19 cellular contexts compared by ENCODE assay signal in the genomic region with DNA sequence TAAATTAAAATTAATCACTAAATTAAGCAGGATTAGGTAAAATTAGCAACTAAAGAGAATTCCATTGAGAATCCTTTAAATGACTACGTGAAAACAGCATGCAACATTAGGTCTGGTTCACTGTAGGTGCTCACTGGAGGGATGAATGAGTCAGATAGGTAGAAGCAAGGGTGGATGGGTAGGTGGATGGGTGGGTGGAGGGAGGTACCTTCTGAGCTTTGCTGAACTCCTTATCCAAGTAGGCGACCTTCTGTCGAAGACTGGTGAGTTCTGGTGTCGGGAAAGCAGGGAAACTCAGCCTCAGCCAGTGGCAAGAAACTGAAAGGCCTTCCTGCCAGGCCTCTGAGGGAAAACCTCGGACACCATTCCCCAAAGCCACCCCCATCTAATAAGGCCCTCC. TPM values are rescaled to one million over a fixed set of nuclear protein-coding genes. Genes with fewer than 3 reads are reported as not detected.
A peak's percentile ranks its signal among the peaks of the same experiment; 100 is the strongest.
DNase-seq lines count a peak whose midpoint lies in the region; ATAC-seq, FAIRE-seq and TF ChIP-seq lines count a peak whose summit lies in the region.
"Had no signal": no experiment of that assay in that cellular context is flagged by ENCODE, and none has a peak within 500 bp of the region (broad histone marks: within the 10 kb centered on the region; RNA-seq: fewer than 3 reads in every experiment).

No MANE protein-coding gene starts in this region.

- peaks cover 52% of the 10 kb centered on the region for H3K36me3 Mint-ChIP-seq in CD4-positive, alpha-beta T cell (ENCODE audit: low read depth)

- peak; percentile 7 for DNase-seq in activated naive CD4-positive, alpha-beta T cell treated with Interleukin-2 at 50 U/mL for 16 hours
- DNase-seq in activated naive CD4-positive, alpha-beta T cell (lab: John Stamatoyannopoulos, UW): no peak
- DNase-seq in CD4-positive, alpha-beta T cell: no peak
- DNase-seq in head of caudate nucleus: peak; percentile 16 to 92 (median 59)
- no peak for DNase-seq in NCI-H1436 (lab: John Stamatoyannopoulos, UW)
- no peak for DNase-seq in central memory CD4-positive, alpha-beta T cell
- DNase-seq: ACHN; C1 segment of cervical spinal cord; H7; KG1; NCI-H1105 treated with DMSO at 0.1 percent for 48 hours; NCI-H1694 treated with DMSO at 0.1 percent for 48 hours; NCI-H2107; NCI-H510A; NCI-H748 treated with DMSO at 0.1 percent for 48 hours; NK-92 treated with Interleukin-12 subunit alpha and Interleukin-12 subunit beta, amount 100 ng/mL, for 24 hours; Peyer's patch had no signal

- intact Hi-C loops in CD4-positive, alpha-beta T cell (cut with DNase I, micrococcal nuclease): loop anchor here in 1 of 2 experiments (2.0 to 10.0 kb wide), 2 partner anchors 42 to 756 kb away; no protein-coding TSS in a partner anchor
- intact Hi-C loops in head of caudate nucleus (cut with DNase I): no loop called here

- no peak overlapping the region for H3K4me3 Mint-ChIP-seq in CD4-positive, alpha-beta T cell

- FAIRE-seq in G401.6 (lab: Jason Lieb, UNC): peak; percentile 30
- FAIRE-seq: D721Med had no signal

- no peaks in the 10 kb centered on the region for H3K27me3 ChIP-seq in CD4-positive, alpha-beta T cell (ENCODE audit: control insufficient read depth, insufficient read depth, low read length)
- H3K27me3 ChIP-seq: Peyer's patch had no signal

- no peak overlapping the region for H3K27ac ChIP-seq in CD4-positive, alpha-beta T cell (ENCODE audit: low read depth, low read length)
- H3K27ac ChIP-seq: Peyer's patch had no signal

- peaks cover 26% of the 10 kb centered on the region for H3K4me1 Mint-ChIP-seq in CD4-positive, alpha-beta T cell (ENCODE audit: low read depth)

- peak overlapping the region; percentile 49 for H3K27ac Mint-ChIP-seq in CD4-positive, alpha-beta T cell

- CTCF ChIA-PET in CD4-positive, alpha-beta T cell (lab: Charles Lee): no interaction called here

- POLR2A ChIA-PET in CD4-positive, alpha-beta T cell (lab: Charles Lee): no interaction called here

- no peaks in the 10 kb centered on the region for H3K9me3 ChIP-seq in CD4-positive, alpha-beta T cell (ENCODE audit: control insufficient read depth, low read length)
- H3K9me3 ChIP-seq: Peyer's patch had no signal

- H3K9me3 Mint-ChIP-seq in CD4-positive, alpha-beta T cell: no peaks in the 10 kb centered on the region

- no peak for TF ChIP-seq CTCF in CD4-positive, alpha-beta T cell (IDR thresholded peaks at IDR 0.05)

- H3K27me3 Mint-ChIP-seq in CD4-positive, alpha-beta T cell: no peaks in the 10 kb centered on the region

- ATAC-seq in CD4-positive, alpha-beta T cell (ENCODE audit: poor library complexity): no peak

RNA-seq across cellular contexts. Expression of a gene that starts 3.0 kb away (rescaled TPM):
- total RNA-seq in CD4-positive, alpha-beta T cell: 100 to 1,000 TPM; 100 to 101 TPM

RNA-seq across cellular contexts. Expression of a gene that starts 27.4 kb away (rescaled TPM):
- total RNA-seq in CD4-positive, alpha-beta T cell: 1 to 10 TPM; 1.5 to 2.7 TPM

RNA-seq across cellular contexts. Expression of a gene that starts 41.6 kb away (rescaled TPM):
- total RNA-seq in CD4-positive, alpha-beta T cell: 10 to 100 TPM; 81.3 to 92.1 TPM

RNA-seq across cellular contexts. Expression of a gene that starts 44.1 kb away (rescaled TPM):
- 10 to 100 TPM; 38.6 to 40.9 TPM for total RNA-seq in CD4-positive, alpha-beta T cell

RNA-seq across cellular contexts. Expression of a gene that starts 59.8 kb away (rescaled TPM):
- total RNA-seq in CD4-positive, alpha-beta T cell: 10 to 100 TPM; 11.5 to 12.2 TPM

Comparison
In these comparisons a context has a peak if more than half of its experiments do, and no peak if none do; other contexts are left out.
1. DNase-seq: peak in activated naive CD4-positive, alpha-beta T cell treated with Interleukin-2 at 50 U/mL for 16 hours (single experiment) and head of caudate nucleus (42 of 42); none in activated naive CD4-positive, alpha-beta T cell (0 of 4), CD4-positive, alpha-beta T cell (0 of 10), NCI-H1436 (single experiment) and central memory CD4-positive, alpha-beta T cell (single experiment).